In the genomic region with DNA sequence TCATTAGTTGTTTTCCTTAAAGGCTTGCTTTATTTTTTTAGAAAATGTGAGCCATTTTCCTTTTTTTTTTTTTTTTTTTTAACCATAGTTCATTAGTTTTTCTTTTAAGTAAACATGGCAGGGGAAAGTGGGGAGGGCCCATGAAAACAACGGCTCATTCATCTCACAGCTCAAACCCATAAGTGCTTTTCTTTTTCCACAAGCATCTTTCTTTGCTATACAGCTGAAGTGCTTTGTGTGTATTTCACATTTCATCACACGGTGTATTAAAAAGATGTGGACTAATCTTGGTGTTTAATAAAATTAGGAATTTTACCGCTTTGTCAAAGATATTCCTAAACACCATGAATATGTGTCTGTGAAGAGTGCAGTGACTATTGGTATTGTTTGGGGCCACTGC, we compare ENCODE assay signal across 14 cellular contexts. TPM values are rescaled to one million over a fixed set of nuclear protein-coding genes. Genes with fewer than 3 reads are reported as not detected.
A peak's percentile ranks its signal among the peaks of the same experiment; 100 is the strongest.
DNase-seq lines count a peak whose midpoint lies in the region; ATAC-seq, FAIRE-seq and TF ChIP-seq lines count a peak whose summit lies in the region.
"Had no signal": no experiment of that assay in that cellular context is flagged by ENCODE, and none has a peak within 500 bp of the region (broad histone marks: within the 10 kb centered on the region; RNA-seq: fewer than 3 reads in every experiment).

No MANE protein-coding gene starts in this region.

- no peaks in the 10 kb centered on the region for H3K36me3 ChIP-seq in HepG2 (replicated peaks in 1 of 2; ENCODE audit: control insufficient read depth in 1 of 2, insufficient read depth in 2 of 2, low read length in 2 of 2)
- no peaks in the 10 kb centered on the region for H3K36me3 ChIP-seq in right lobe of liver

- H3K27me3 ChIP-seq in HepG2 (ENCODE audit: control insufficient read depth in 1 of 2, insufficient read depth in 2 of 2, low read length in 2 of 2): no peaks in the 10 kb centered on the region
- no peaks in the 10 kb centered on the region for H3K27me3 ChIP-seq in right lobe of liver

- H3K4me1 ChIP-seq in HepG2 (ENCODE audit: insufficient read depth, low read length): no peaks in the 10 kb centered on the region
- H3K4me1 ChIP-seq in right lobe of liver: no peaks in the 10 kb centered on the region

- CTCF ChIA-PET in HepG2 (lab: Yijun Ruan, JAX; ENCODE audit: low intra/inter-chr PET ratio, low total read pairs): no interaction called here

- H3K9ac ChIP-seq in HepG2 (ENCODE audit: insufficient read depth, low read depth, low read length): no peak overlapping the region

- peaks cover 40% of the 10 kb centered on the region for H3K36me3 Mint-ChIP-seq in activated CD4-positive, alpha-beta T cell treated with anti-CD3 and anti-CD28 coated beads, Interleukin-2, amount 10 ng/mL, durations not matched to agents 24 days and 14 days (ENCODE audit: low read depth)

- FAIRE-seq in HepG2 (lab: Jason Lieb, UNC): peak; percentile 34

- no peak for TF ChIP-seq RAD21 in HepG2 (CRISPR knock-in tag; IDR thresholded peaks at IDR 0.05)

- TF ChIP-seq CTCF in HepG2 (CRISPR knock-in tag; IDR thresholded peaks at IDR 0.05): no peak
- TF ChIP-seq CTCF in right lobe of liver (IDR thresholded peaks at IDR 0.05): no peak

- 77% methylated on average over 3 of the region's 3 CpGs for WGBS in HepG2 (ENCODE audit: low lambda C conversion rate)
- WGBS in right lobe of liver (ENCODE audit: insufficient coverage, low coverage, low lambda C conversion rate, missing lambda C conversion rate): 93% methylated on average over 3 of the region's 3 CpGs

- H3K9me3 ChIP-seq in HepG2 (ENCODE audit: low read length) (no peaks in the 10 kb centered on the region), right lobe of liver (no peaks in the 10 kb centered on the region)

- H3K4me3 ChIP-seq in HepG2 (replicated peaks in 1 of 3; ENCODE audit: insufficient read depth in 1 of 3, low read depth in 2 of 3, low read length in 3 of 3): no peak overlapping the region
- no peak overlapping the region for H3K4me3 ChIP-seq in right lobe of liver

- H3K4me1 Mint-ChIP-seq in activated CD4-positive, alpha-beta T cell treated with anti-CD3 and anti-CD28 coated beads, Interleukin-2, amount 10 ng/mL, durations not matched to agents 24 days and 14 days: peaks cover 15% of the 10 kb centered on the region

- no peak overlapping the region for H3K27ac ChIP-seq in HepG2 (ENCODE audit: extremely low read length, insufficient read depth, low read length)
- H3K27ac ChIP-seq in right lobe of liver: no peak overlapping the region

- no peak overlapping the region for H3K27ac Mint-ChIP-seq in activated CD4-positive, alpha-beta T cell treated with anti-CD3 and anti-CD28 coated beads, Interleukin-2, amount 10 ng/mL, durations not matched to agents 24 days and 14 days
- H3K27ac Mint-ChIP-seq: B cell; CD4-positive, alpha-beta T cell had no signal

- TF ChIP-seq POLR2A in HepG2 (IDR thresholded peaks at IDR 0.05; ENCODE audit: insufficient read depth in 1 of 2, low read depth in 2 of 2, low read length in 2 of 2): no peak
- TF ChIP-seq POLR2A in right lobe of liver (IDR thresholded peaks at IDR 0.05): no peak

- no peaks in the 10 kb centered on the region for H3K79me2 ChIP-seq in HepG2 (ENCODE audit: insufficient read depth, low read length)

- no TSS peak for BruUV-seq in HepG2 (replicated peaks; lab: Mats Ljungman, UMichigan)

- TF ChIP-seq EP300 in HepG2 (IDR thresholded peaks at IDR 0.05; ENCODE audit: low read depth in 2 of 2, low read length in 2 of 2) (no peak), HepG2 (CRISPR knock-in tag; IDR thresholded peaks at IDR 0.05; ENCODE audit: borderline replicate concordance) (no peak)

- in situ Hi-C loops in HepG2 (cut with HindIII; ENCODE audit: extremely low pct_ligation_motif_present, low pct_unique_long_range_greater_than_20kb): no loop called here

- H3K9me3 Mint-ChIP-seq in activated CD4-positive, alpha-beta T cell treated with anti-CD3 and anti-CD28 coated beads, Interleukin-2, amount 10 ng/mL, durations not matched to agents 24 days and 14 days: peaks cover 7% of the 10 kb centered on the region

- H2AFZ ChIP-seq in HepG2 (ENCODE audit: low read length): no peak overlapping the region

- H4K20me1 ChIP-seq in HepG2 (ENCODE audit: insufficient read depth, low read length): no peaks in the 10 kb centered on the region

- POLR2A ChIA-PET in HepG2 (lab: Yijun Ruan, JAX): interaction anchor here (0.7 kb wide), 1 partner anchor 832 kb away, joined by 5 read pairs; no protein-coding TSS in a partner anchor

- intact Hi-C loops in HepG2 (cut with micrococcal nuclease; ENCODE audit: unreplicated experiment) (no loop called here), right lobe of liver (cut with DNase I) (no loop called here)
- intact Hi-C loops in activated CD4-positive, alpha-beta T cell treated with anti-CD3 and anti-CD28 coated beads, Interleukin-2, amount 10 ng/mL, durations not matched to agents 24 days and 14 days (cut with micrococcal nuclease): no loop called here

- H3K4me3 Mint-ChIP-seq in activated CD4-positive, alpha-beta T cell treated with anti-CD3 and anti-CD28 coated beads, Interleukin-2, amount 10 ng/mL, durations not matched to agents 24 days and 14 days: no peak overlapping the region
- H3K4me3 Mint-ChIP-seq: B cell; CD4-positive, alpha-beta T cell had no signal

- no peak overlapping the region for H3K4me2 ChIP-seq in HepG2 (ENCODE audit: low read depth, low read length)

- DNase-seq in HepG2 (ENCODE audit: low spot score): no peak
- no peak for DNase-seq in right lobe of liver
- DNase-seq in inferior parietal cortex (ENCODE audit: extremely low spot score): peak; percentile 34
- DNase-seq in putamen (ENCODE audit: low spot score): peak; percentile 18
- no peak for DNase-seq in MV-4-11 (lab: John Stamatoyannopoulos, UW)
- no peak for DNase-seq in NCI-H526 treated with DMSO at 0.1 percent for 48 hours (lab: John Stamatoyannopoulos, UW)
- no peak for DNase-seq in activated CD4-positive, alpha-beta T cell treated with anti-CD3 and anti-CD28 coated beads, Interleukin-2, amount 10 ng/mL, durations not matched to agents 24 days and 14 days
- DNase-seq: 8988T; ACHN; Calu3; CD4-positive, alpha-beta T cell; DMS 273 treated with DMSO at 0.1 percent for 48 hours had no signal

- no peaks in the 10 kb centered on the region for H3K27me3 Mint-ChIP-seq in activated CD4-positive, alpha-beta T cell treated with anti-CD3 and anti-CD28 coated beads, Interleukin-2, amount 10 ng/mL, durations not matched to agents 24 days and 14 days
- H3K27me3 Mint-ChIP-seq: B cell; CD4-positive, alpha-beta T cell had no signal

- no peak for ATAC-seq in HepG2
- ATAC-seq in right lobe of liver: no peak
- ATAC-seq: HCT116 had no signal

TF ChIP-seq in HepG2, 621 proteins besides CTCF, POLR2A, EP300 and RAD21:
- TF ChIP-seq, protein P1, sequence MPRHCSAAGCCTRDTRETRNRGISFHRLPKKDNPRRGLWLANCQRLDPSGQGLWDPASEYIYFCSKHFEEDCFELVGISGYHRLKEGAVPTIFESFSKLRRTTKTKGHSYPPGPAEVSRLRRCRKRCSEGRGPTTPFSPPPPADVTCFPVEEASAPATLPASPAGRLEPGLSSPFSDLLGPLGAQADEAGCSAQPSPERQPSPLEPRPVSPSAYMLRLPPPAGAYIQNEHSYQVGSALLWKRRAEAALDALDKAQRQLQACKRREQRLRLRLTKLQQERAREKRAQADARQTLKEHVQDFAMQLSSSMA (CRISPR knock-in tag; IDR thresholded peaks at IDR 0.05): no peak
- TF ChIP-seq MZF1 (CRISPR knock-in tag; IDR thresholded peaks at IDR 0.05; ENCODE audit: borderline replicate concordance) (no peak), ZNF83 (CRISPR knock-in tag; IDR thresholded peaks at IDR 0.05; ENCODE audit: borderline replicate concordance) (no peak), ZNF569 (CRISPR knock-in tag; IDR thresholded peaks at IDR 0.05; ENCODE audit: borderline replicate concordance) (no peak), MEIS2 (CRISPR knock-in tag; IDR thresholded peaks at IDR 0.05) (no peak), SATB2 (CRISPR knock-in tag; IDR thresholded peaks at IDR 0.05) (no peak), ZNF501 (CRISPR knock-in tag; IDR thresholded peaks at IDR 0.05) (no peak)

RNA-seq across cellular contexts. Expression of a gene that starts 41.6 kb away (rescaled TPM):
- total RNA-seq in HepG2 (2016; rRNA removed; fragmentation: Illumina TruSeq; extraction: Trizol) (8.2 and 8.8 TPM in 2 replicates), right lobe of liver (10 to 100 TPM; 14.7 to 25.3 (median 21.0) TPM)
- total RNA-seq in HepG2 (2016; cell fraction: cytosol; rRNA removed; fragmentation: Illumina TruSeq; extraction: Trizol; ENCODE audit: low read depth): 25.4 and 28.6 TPM in 2 replicates
- total RNA-seq in HepG2 (2016; cell fraction: insoluble cytoplasmic fraction; rRNA removed; fragmentation: Illumina TruSeq; extraction: Trizol): 8.3 and 8.9 TPM in 2 replicates
- 14.2 and 17.1 TPM in 2 replicates for total RNA-seq in HepG2 (2016; cell fraction: membrane; rRNA removed; fragmentation: Illumina TruSeq; extraction: Trizol)
- total RNA-seq in HepG2 (2016; cell fraction: nucleus; rRNA removed; fragmentation: Illumina TruSeq; extraction: Trizol): 18.0 and 18.2 TPM in 2 replicates
- polyA plus RNA-seq in HepG2 (2011; rRNA removed): 8.7 and 9.5 TPM in 2 replicates
- 4.1 and 6.4 TPM in 2 replicates for polyA plus RNA-seq in HepG2 (2011; cell fraction: cytosol; rRNA removed)
- polyA plus RNA-seq in HepG2 (2011; cell fraction: nucleus; rRNA removed): 5.5 and 7.6 TPM in 2 replicates
- polyA plus RNA-seq in HepG2 (2012): 6.4 and 10.1 TPM in 2 replicates
- 0.42 and 1.1 TPM in 2 replicates for polyA plus RNA-seq in HepG2 (2016; cell fraction: cytosol; fragmentation: Illumina TruSeq; extraction: Trizol; ENCODE audit: low read depth)
- polyA plus RNA-seq in HepG2 (2016; cell fraction: insoluble cytoplasmic fraction; fragmentation: Illumina TruSeq; extraction: Trizol; ENCODE audit: low read depth): 4.6 and 4.8 TPM in 2 replicates
- 2.7 and 3.3 TPM in 2 replicates for polyA plus RNA-seq in HepG2 (2016; cell fraction: membrane; fragmentation: Illumina TruSeq; extraction: Trizol; ENCODE audit: low read depth)
- polyA plus RNA-seq in HepG2 (2016; cell fraction: nucleus; fragmentation: Illumina TruSeq; extraction: Trizol; ENCODE audit: insufficient read depth, low read depth): 3.7 and 5.6 TPM in 2 replicates
- 8.3 and 22.5 TPM in 2 replicates for polyA minus RNA-seq in HepG2 (2011; rRNA and poly(A)+ RNA removed; ENCODE audit: low replicate concordance)
- polyA minus RNA-seq in HepG2 (2011; cell fraction: cytosol; rRNA and poly(A)+ RNA removed): 19.6 and 21.3 TPM in 2 replicates
- 44.3 and 54.3 TPM in 2 replicates for polyA minus RNA-seq in HepG2 (2011; cell fraction: nucleus; rRNA and poly(A)+ RNA removed)
- 41.3 and 44.7 TPM in 2 replicates for total RNA-seq in activated CD4-positive, alpha-beta T cell treated with anti-CD3 and anti-CD28 coated beads, Interleukin-2, amount 10 ng/mL, durations not matched to agents 24 days and 14 days

Comparison
In these comparisons a context has a peak if more than half of its experiments do, and no peak if none do; other contexts are left out.
1. DNase-seq: peak in inferior parietal cortex (single experiment) and putamen (single experiment); none in HepG2 (single experiment), right lobe of liver (0 of 3), MV-4-11 (single experiment), NCI-H526 treated with DMSO at 0.1 percent for 48 hours (single experiment) and activated CD4-positive, alpha-beta T cell treated with anti-CD3 and anti-CD28 coated beads, Interleukin-2, amount 10 ng/mL, durations not matched to agents 24 days and 14 days (single experiment).